ENCODE assay signal across 8 cellular contexts in genomic region chr20:46757754-46758678, GRCh38. TPM values are rescaled to one million over a fixed set of nuclear protein-coding genes. Genes with fewer than 3 reads are reported as not detected.
DNase-seq lines count a peak whose midpoint lies in the region; ATAC-seq, FAIRE-seq and TF ChIP-seq lines count a peak whose summit lies in the region.

No MANE protein-coding gene starts in this region.

- no peaks in the 10 kb centered on the region for H3K36me3 Mint-ChIP-seq in astrocyte (ENCODE audit: low read depth, unreplicated experiment)

- H3K4me2 ChIP-seq in astrocyte (ENCODE audit: low read length), result peak overlapping the region; percentile 7

- H3K79me2 ChIP-seq in astrocyte (ENCODE audit: insufficient read depth, low read length), result no peaks in the 10 kb centered on the region

- H4K20me1 ChIP-seq in astrocyte (ENCODE audit: insufficient read depth, low read length), result no peaks in the 10 kb centered on the region

- no peaks in the 10 kb centered on the region for H3K36me3 ChIP-seq in astrocyte (ENCODE audit: insufficient read depth, low read length)

- H3K9me3 Mint-ChIP-seq in astrocyte (ENCODE audit: unreplicated experiment), result peaks cover 2% of the 10 kb centered on the region

- H2AFZ ChIP-seq in astrocyte (ENCODE audit: low read depth, low read length), result no peak overlapping the region

- H3K4me3 ChIP-seq in GM12864 (ENCODE audit: low read depth, low read length) (no peak overlapping the region), astrocyte (ENCODE audit: insufficient read depth, low read depth, low read length) (no peak overlapping the region)

- FAIRE-seq in astrocyte (lab: Jason Lieb, UNC), result no peak

- peaks cover 32% of the 10 kb centered on the region for H3K27me3 Mint-ChIP-seq in astrocyte (ENCODE audit: low read depth, unreplicated experiment)

- no peaks in the 10 kb centered on the region for H3K4me1 ChIP-seq in astrocyte (ENCODE audit: insufficient read depth, low read length)

- H3K27ac Mint-ChIP-seq in astrocyte (ENCODE audit: unreplicated experiment), result no peak overlapping the region

- no peak for ATAC-seq in GM19397 (IDR thresholded peaks at IDR 0.05; ENCODE audit: unreplicated experiment)
- no peak for ATAC-seq in GM18498 (IDR thresholded peaks at IDR 0.05; ENCODE audit: unreplicated experiment)

- peak; percentile 99 for TF ChIP-seq CTCF in GM12864 (IDR thresholded peaks at IDR 0.05; ENCODE audit: low read depth, low read length, missing control alignments)
- TF ChIP-seq CTCF in astrocyte (IDR thresholded peaks at IDR 0.05; ENCODE audit: insufficient read depth, low read depth, low read length), result peak; percentile 93

- H3K27ac ChIP-seq in astrocyte (ENCODE audit: low read depth, low read length), result no peak overlapping the region

- no peak overlapping the region for H3K9ac ChIP-seq in astrocyte (ENCODE audit: low read length)

- no peak overlapping the region for H3K4me3 Mint-ChIP-seq in astrocyte (ENCODE audit: unreplicated experiment)

- no peaks in the 10 kb centered on the region for H3K9me3 ChIP-seq in astrocyte (ENCODE audit: insufficient read depth, low read depth, low read length)

- peaks cover 9% of the 10 kb centered on the region for H3K27me3 ChIP-seq in astrocyte (ENCODE audit: insufficient read depth, low read length)

- H3K4me1 Mint-ChIP-seq in astrocyte (ENCODE audit: low read depth, unreplicated experiment), result no peaks in the 10 kb centered on the region

- DNase-seq in GM12864 (ENCODE audit: low read depth) (peak; percentile 49), NCI-H128 (lab: John Stamatoyannopoulos, UW; ENCODE audit: unreplicated experiment) (peak; percentile 31), T follicular helper cell (ENCODE audit: low read depth) (peak; percentile 15), astrocyte (ENCODE audit: low read depth) (peak; percentile 19), hypothalamus (lab: John Stamatoyannopoulos, UW) (peak in 28 of 51 donors; percentile 2 to 57 (median 14))
- DNase-seq in stimulated activated CD4-positive, alpha-beta T cell treated with anti-CD3 and anti-CD28 coated beads, Interleukin-15, amount 100 ng/mL, for 1 hour (ENCODE audit: low read depth in 1 of 2, low spot score in 1 of 2), result peak; percentile 14 to 26

RNA-seq across cellular contexts. Expression of gene SLC2A10, which starts 48.6 kb away (rescaled TPM):
- 12.7 and 16.1 TPM in 2 replicates for total RNA-seq in astrocyte
